In genomic region chr7:102912742-102913141, GRCh38 we compare ENCODE assay signal across 10 cellular contexts. TPM values are rescaled to one million over a fixed set of nuclear protein-coding genes. Genes with fewer than 3 reads are reported as not detected.
DNase-seq lines count a peak whose midpoint lies in the region; ATAC-seq and TF ChIP-seq lines count a peak whose summit lies in the region.
"Had no signal": no experiment of that assay in that cellular context is flagged by ENCODE, and none has a peak within 500 bp of the region (broad histone marks: within the 10 kb centered on the region; RNA-seq: fewer than 3 reads in every experiment).

LRRC17 (plus strand) TSS chr7:102913000; CDS start chr7:102933914, 20,914 bp downstream.

- peak within 1 kb of the TSS; percentile 14; the same call in 1 of the 2 replicates for H2AFZ ChIP-seq in SK-N-SH (ENCODE audit: low read depth)

- no peaks in the 10 kb centered on the region for H3K9me3 ChIP-seq in SK-N-SH
- H3K9me3 ChIP-seq in iPS-18a (ENCODE audit: control insufficient read depth, low read depth, low read length) = no peaks in the 10 kb centered on the region
- H3K9me3 ChIP-seq in upper lobe of right lung = no peaks in the 10 kb centered on the region
- H3K9me3 ChIP-seq: mucosa of descending colon had no signal

- no peaks in the 10 kb centered on the region for H3K9me2 ChIP-seq in SK-N-SH

- CTCF ChIA-PET in SK-N-SH (lab: Yijun Ruan, JAX) = no interaction called here

- H3K4me1 ChIP-seq in SK-N-SH (ENCODE audit: control insufficient read depth in 1 of 2, insufficient read depth in 2 of 2, low read depth in 1 of 2, low read length in 1 of 2) (peaks cover 0 to 14% of the 10 kb centered on the region in 2 experiments), iPS-18a (ENCODE audit: control insufficient read depth, low read depth, low read length) (peaks cover 22% of the 10 kb centered on the region), upper lobe of right lung (no peaks in the 10 kb centered on the region)

- TF ChIP-seq CTCF in SK-N-SH (IDR thresholded peaks at IDR 0.05) (no peak), upper lobe of right lung (IDR thresholded peaks at IDR 0.05) (no peak)

- H3K27ac ChIP-seq in SK-N-SH (ENCODE audit: low read depth in 2 of 2, low read length in 1 of 2) = peak within 1 kb of the TSS; percentile 41 to 58; a peak in 3 of 4 replicates
- no peak within 1 kb of the TSS for H3K27ac ChIP-seq in iPS-18a (ENCODE audit: low read length)
- no peak within 1 kb of the TSS for H3K27ac ChIP-seq in upper lobe of right lung
- H3K27ac ChIP-seq: 22Rv1 had no signal

- no peaks in the 10 kb centered on the region for H3K27me3 ChIP-seq in SK-N-SH (ENCODE audit: insufficient read depth)
- H3K27me3 ChIP-seq in iPS-18a (ENCODE audit: control insufficient read depth, insufficient read depth, low read length) = no peaks in the 10 kb centered on the region
- no peaks in the 10 kb centered on the region for H3K27me3 ChIP-seq in upper lobe of right lung

- H3K4me3 ChIP-seq in SK-N-SH (ENCODE audit: low read depth in 2 of 2, low read length in 1 of 2) (peak within 1 kb of the TSS; percentile 10 to 48; a peak in 2 of 4 replicates), iPS-18a (ENCODE audit: low read length) (peak within 1 kb of the TSS; percentile 31), upper lobe of right lung (peak within 1 kb of the TSS; percentile 25)
- H3K4me3 ChIP-seq: mucosa of descending colon had no signal

- H3K36me3 ChIP-seq in SK-N-SH (replicated peaks in 1 of 2; ENCODE audit: control insufficient read depth in 1 of 2, insufficient read depth in 2 of 2, low read length in 1 of 2) = peaks cover 0 to 5% of the 10 kb centered on the region in 2 experiments
- no peaks in the 10 kb centered on the region for H3K36me3 ChIP-seq in iPS-18a (ENCODE audit: control insufficient read depth, low read depth, low read length)
- H3K36me3 ChIP-seq in upper lobe of right lung = no peaks in the 10 kb centered on the region

- intact Hi-C loops in upper lobe of right lung (cut with DNase I) = no loop called here

- ATAC-seq in upper lobe of right lung (no peak), HG03196 (IDR thresholded peaks at IDR 0.05; ENCODE audit: unreplicated experiment) (no peak), GM19023 (IDR thresholded peaks at IDR 0.05; ENCODE audit: unreplicated experiment) (no peak)
- ATAC-seq: mucosa of descending colon had no signal

- peak in 1 of 2 experiments; percentile 14; a peak in 1 of 4 replicates for TF ChIP-seq EP300 in SK-N-SH (IDR thresholded peaks at IDR 0.05; ENCODE audit: borderline replicate concordance in 1 of 2, low read depth in 1 of 2, low read length in 1 of 2)

- WGBS in SK-N-SH (ENCODE audit: low lambda C conversion rate) = 66% methylated on average over 6 of the region's 6 CpGs

- peak within 1 kb of the TSS; percentile 0; the same call in 1 of the 2 replicates for H3K9ac ChIP-seq in SK-N-SH
- H3K9ac ChIP-seq in iPS-18a (ENCODE audit: low read length) = peak within 1 kb of the TSS; percentile 25

- POLR2A ChIA-PET in SK-N-SH (lab: Yijun Ruan, JAX) = no interaction called here

- peak within 1 kb of the TSS; percentile 0; the same call in 1 of the 2 replicates for H3K4me2 ChIP-seq in SK-N-SH

- peaks cover 18% of the 10 kb centered on the region for H3F3A ChIP-seq in SK-N-SH (replicated peaks; ENCODE audit: insufficient read depth)

- no peaks in the 10 kb centered on the region for H3K79me2 ChIP-seq in SK-N-SH (ENCODE audit: insufficient read depth)

- TF ChIP-seq RAD21 in SK-N-SH (IDR thresholded peaks at IDR 0.05; ENCODE audit: low read length) = no peak

- no peaks in the 10 kb centered on the region for H4K20me1 ChIP-seq in SK-N-SH (ENCODE audit: insufficient read depth)

- DNase-seq in NCI-H1417 (lab: John Stamatoyannopoulos, UW) (peak in 2 of 3 experiments; percentile 55 to 72), NCI-H1417 treated with DMSO at 0.1 percent for 48 hours (lab: John Stamatoyannopoulos, UW) (no peak), SK-N-SH (no peak), upper lobe of right lung (no peak), NAMALWA (ENCODE audit: low spot score) (no peak)

TF ChIP-seq in SK-N-SH, 30 proteins besides CTCF, POLR2A, EP300 and RAD21 (continues in another document):
- no peak for TF ChIP-seq CHD2 (IDR thresholded peaks at IDR 0.05; ENCODE audit: low read length, partially characterized antibody)
- TF ChIP-seq POLR2AphosphoS5 (IDR thresholded peaks at IDR 0.05; ENCODE audit: low read depth, low read length) = no peak
- no peak for TF ChIP-seq REST (IDR thresholded peaks at IDR 0.05; ENCODE audit: low read depth, low read length)
- TF ChIP-seq FOXM1 (IDR thresholded peaks at IDR 0.05; ENCODE audit: low read depth) = no peak
- TF ChIP-seq FOSL2 (IDR thresholded peaks at IDR 0.05; ENCODE audit: borderline replicate concordance, low read depth) = no peak
- no peak for TF ChIP-seq RCOR1 (IDR thresholded peaks at IDR 0.05; ENCODE audit: low read length)
- TF ChIP-seq USF1 (IDR thresholded peaks at IDR 0.05; ENCODE audit: borderline replicate concordance, low read depth) = no peak
- TF ChIP-seq NFIC (IDR thresholded peaks at IDR 0.05; ENCODE audit: borderline replicate concordance) = peak; percentile 40; the same call in 1 of the 2 replicates
- no peak for TF ChIP-seq NRF1 (IDR thresholded peaks at IDR 0.05; ENCODE audit: low read depth, low read length)
- TF ChIP-seq PBX3 (IDR thresholded peaks at IDR 0.05) = no peak
- TF ChIP-seq EZH2phosphoT487 (IDR thresholded peaks at IDR 0.05; ENCODE audit: borderline replicate concordance, low read depth) = no peak
- TF ChIP-seq TCF12 (IDR thresholded peaks at IDR 0.05) = 0 out of 2 replicates have a peak, but pooled peaks have one; percentile 31
- no peak for TF ChIP-seq FOXJ3 (CRISPR knock-in tag; IDR thresholded peaks at IDR 0.05)
- TF ChIP-seq RFX5 (IDR thresholded peaks at IDR 0.05; ENCODE audit: low read length) = no peak
- TF ChIP-seq, protein P1, sequence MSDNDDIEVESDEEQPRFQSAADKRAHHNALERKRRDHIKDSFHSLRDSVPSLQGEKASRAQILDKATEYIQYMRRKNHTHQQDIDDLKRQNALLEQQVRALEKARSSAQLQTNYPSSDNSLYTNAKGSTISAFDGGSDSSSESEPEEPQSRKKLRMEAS (IDR thresholded peaks at IDR 0.05; ENCODE audit: low read depth) = no peak; the same call in 1 of the 2 replicates
- TF ChIP-seq, protein P2, sequence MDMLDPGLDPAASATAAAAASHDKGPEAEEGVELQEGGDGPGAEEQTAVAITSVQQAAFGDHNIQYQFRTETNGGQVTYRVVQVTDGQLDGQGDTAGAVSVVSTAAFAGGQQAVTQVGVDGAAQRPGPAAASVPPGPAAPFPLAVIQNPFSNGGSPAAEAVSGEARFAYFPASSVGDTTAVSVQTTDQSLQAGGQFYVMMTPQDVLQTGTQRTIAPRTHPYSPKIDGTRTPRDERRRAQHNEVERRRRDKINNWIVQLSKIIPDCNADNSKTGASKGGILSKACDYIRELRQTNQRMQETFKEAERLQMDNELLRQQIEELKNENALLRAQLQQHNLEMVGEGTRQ (IDR thresholded peaks at IDR 0.05; ENCODE audit: borderline replicate concordance, low read depth, low read length) = no peak

RNA-seq across cellular contexts. Expression of gene LRRC17, which starts in this region (rescaled TPM):
- 101 and 138 TPM in 2 replicates for polyA plus RNA-seq in SK-N-SH (2012; rRNA removed)
- polyA plus RNA-seq in SK-N-SH (2012; cell fraction: cytosol; rRNA removed) = 138 and 169 TPM in 2 replicates
- polyA plus RNA-seq in SK-N-SH (2012; cell fraction: nucleus; rRNA removed) = 35.8 and 67.6 TPM in 2 replicates
- total RNA-seq in upper lobe of right lung = 0.58 TPM

Comparison
In these comparisons a context has a peak if more than half of its experiments do, and no peak if none do; other contexts are left out.
1. DNase-seq: peak in NCI-H1417 (2 of 3); none in NCI-H1417 treated with DMSO at 0.1 percent for 48 hours (single experiment), SK-N-SH (single experiment), upper lobe of right lung (single experiment) and NAMALWA (single experiment).
2. H3K27ac ChIP-seq: peak in SK-N-SH (2 of 2); none in iPS-18a (single experiment) and upper lobe of right lung (single experiment).
3. Peak in every context shown above with its lines, with median percentiles within 50 percentile points of each other: H3K4me3 ChIP-seq.